ENCODE assay signal across 8 cellular contexts in genomic region chr17:80861892-80862291, GRCh38.
A peak's percentile ranks its signal among the peaks of the same experiment; 100 is the strongest.
DNase-seq lines count a peak whose midpoint lies in the region; ATAC-seq lines count a peak whose summit lies in the region.

No MANE protein-coding gene starts in this region.

- peaks cover 13% of the 10 kb centered on the region for H3K36me3 ChIP-seq in SJCRH30

- peaks cover 35% of the 10 kb centered on the region for H3K36me3 Mint-ChIP-seq in activated naive CD4-positive, alpha-beta T cell treated with anti-CD3 and anti-CD28 coated beads, Interleukin-2, amount 50 U/mL, for 24 hours
- H3K36me3 Mint-ChIP-seq in stimulated activated naive CD8-positive, alpha-beta T cell treated with anti-CD3 and anti-CD28 coated beads, Interleukin-15, Interleukin-2, amounts not matched to agents 100 ng/mL and 50 ng/mL, for 24 hours (ENCODE audit: low read depth), result peaks cover 72% of the 10 kb centered on the region

- H3K9me3 ChIP-seq in SJCRH30 (replicated peaks), result peaks cover 2% of the 10 kb centered on the region; the same call in 1 of the 2 replicates

- H3K27ac ChIP-seq in SJCRH30, result no peak overlapping the region

- H3K4me3 Mint-ChIP-seq in activated naive CD4-positive, alpha-beta T cell treated with anti-CD3 and anti-CD28 coated beads, Interleukin-2, amount 50 U/mL, for 24 hours, result peak overlapping the region; percentile 59
- H3K4me3 Mint-ChIP-seq in stimulated activated naive CD8-positive, alpha-beta T cell treated with anti-CD3 and anti-CD28 coated beads, Interleukin-15, Interleukin-2, amounts not matched to agents 100 ng/mL and 50 ng/mL, for 24 hours, result no peak overlapping the region

- H3K4me1 Mint-ChIP-seq in activated naive CD4-positive, alpha-beta T cell treated with anti-CD3 and anti-CD28 coated beads, Interleukin-2, amount 50 U/mL, for 24 hours, result peaks cover 82% of the 10 kb centered on the region
- peaks cover 89% of the 10 kb centered on the region for H3K4me1 Mint-ChIP-seq in stimulated activated naive CD8-positive, alpha-beta T cell treated with anti-CD3 and anti-CD28 coated beads, Interleukin-15, Interleukin-2, amounts not matched to agents 100 ng/mL and 50 ng/mL, for 24 hours (ENCODE audit: low read depth)

- no peaks in the 10 kb centered on the region for H3K4me1 ChIP-seq in SJCRH30

- peak overlapping the region; percentile 97 for H3K27ac Mint-ChIP-seq in activated naive CD4-positive, alpha-beta T cell treated with anti-CD3 and anti-CD28 coated beads, Interleukin-2, amount 50 U/mL, for 24 hours
- H3K27ac Mint-ChIP-seq in stimulated activated naive CD8-positive, alpha-beta T cell treated with anti-CD3 and anti-CD28 coated beads, Interleukin-15, Interleukin-2, amounts not matched to agents 100 ng/mL and 50 ng/mL, for 24 hours, result peak overlapping the region; percentile 91

- H3K27me3 Mint-ChIP-seq in activated naive CD4-positive, alpha-beta T cell treated with anti-CD3 and anti-CD28 coated beads, Interleukin-2, amount 50 U/mL, for 24 hours, result no peaks in the 10 kb centered on the region
- no peaks in the 10 kb centered on the region for H3K27me3 Mint-ChIP-seq in stimulated activated naive CD8-positive, alpha-beta T cell treated with anti-CD3 and anti-CD28 coated beads, Interleukin-15, Interleukin-2, amounts not matched to agents 100 ng/mL and 50 ng/mL, for 24 hours

- H3K9me3 Mint-ChIP-seq in activated naive CD4-positive, alpha-beta T cell treated with anti-CD3 and anti-CD28 coated beads, Interleukin-2, amount 50 U/mL, for 24 hours, result no peaks in the 10 kb centered on the region
- H3K9me3 Mint-ChIP-seq in stimulated activated naive CD8-positive, alpha-beta T cell treated with anti-CD3 and anti-CD28 coated beads, Interleukin-15, Interleukin-2, amounts not matched to agents 100 ng/mL and 50 ng/mL, for 24 hours, result peaks cover 12% of the 10 kb centered on the region

- DNase-seq in COR-L47 (lab: John Stamatoyannopoulos, UW), result peak; percentile 37
- peak; percentile 81 for DNase-seq in NCI-H510A treated with DMSO at 0.1 percent for 48 hours (lab: John Stamatoyannopoulos, UW)
- DNase-seq in inferior parietal cortex (ENCODE audit: extremely low spot score), result peak; percentile 43
- DNase-seq in SJCRH30, result no peak

- H3K27me3 ChIP-seq in SJCRH30, result no peaks in the 10 kb centered on the region

- H3K4me3 ChIP-seq in SJCRH30, result no peak overlapping the region

- no peak for ATAC-seq in GM18498 (IDR thresholded peaks at IDR 0.05; ENCODE audit: unreplicated experiment)
- ATAC-seq in HG02840 (IDR thresholded peaks at IDR 0.05; ENCODE audit: low FRiP score, unreplicated experiment), result no peak

Comparison
In these comparisons a context has a peak if more than half of its experiments do, and no peak if none do; other contexts are left out.
1. DNase-seq: peak in COR-L47 (single experiment), NCI-H510A treated with DMSO at 0.1 percent for 48 hours (single experiment) and inferior parietal cortex (single experiment); none in SJCRH30 (0 of 2).